ENCODE assay signal across 8 cellular contexts in genomic region chr3:196639517-196640500, GRCh38. TPM values are rescaled to one million over a fixed set of nuclear protein-coding genes. Genes with fewer than 3 reads are reported as not detected.
A peak's percentile ranks its signal among the peaks of the same experiment; 100 is the strongest.
DNase-seq lines count a peak whose midpoint lies in the region; ATAC-seq and TF ChIP-seq lines count a peak whose summit lies in the region.

NRROS (plus strand) TSS chr3:196639694; CDS start chr3:196654540, 14,846 bp downstream.

- ATAC-seq in GM19023 (IDR thresholded peaks at IDR 0.05; ENCODE audit: unreplicated experiment), result peak; percentile 49
- peak; percentile 27 for ATAC-seq in HG03521 (IDR thresholded peaks at IDR 0.05; ENCODE audit: unreplicated experiment)

- no peaks in the 10 kb centered on the region for H3K36me3 ChIP-seq in ovary
- no peaks in the 10 kb centered on the region for H3K36me3 ChIP-seq in tibial nerve

- H3K27ac ChIP-seq in ovary (no peak within 1 kb of the TSS), tibial nerve (peak within 1 kb of the TSS; percentile 26 to 78 (median 60))

- TF ChIP-seq POLR2A in ovary (IDR thresholded peaks at IDR 0.05) (no peak), tibial nerve (IDR thresholded peaks at IDR 0.05) (peak; percentile 5 to 49)

- WGBS in ovary, 3 donors, result 3 to 6% (median 4%) methylated on average over 48 to 68 of the region's 68 CpGs
- 7 to 11% methylated on average over 58 to 68 of the region's 68 CpGs for WGBS in tibial nerve, 2 donors

- TF ChIP-seq CTCF in ovary (IDR thresholded peaks at IDR 0.05) (no peak), tibial nerve (IDR thresholded peaks at IDR 0.05) (no peak)

- H3K4me1 ChIP-seq in ovary (ENCODE audit: insufficient read depth) (no peaks in the 10 kb centered on the region), tibial nerve (peaks cover 0 to 17% (median 3%) of the 10 kb centered on the region in 4 donors)

- DNase-seq in ACHN (peak; percentile 43), RPMI8226 (peak; percentile 89), glomerular endothelial cell (ENCODE audit: extremely low read depth, low read depth, low spot score) (no peak), ovary (peak in 2 of 5 donors; percentile 33 to 50), tibial nerve (ENCODE audit: low spot score in 2 of 2) (peak; percentile 42 to 62)
- DNase-seq in activated gamma-delta T cell treated with anti-CD3 and anti-CD28 coated beads, Interleukin-2, amount 50 U/mL, for 16 hours (ENCODE audit: low read depth), result peak; percentile 52

- H3K9me3 ChIP-seq in ovary (no peaks in the 10 kb centered on the region), tibial nerve (no peaks in the 10 kb centered on the region)

- in situ Hi-C loops in ACHN (cut with HindIII; ENCODE audit: low pct_ligation_motif_present, low pct_unique_long_range_greater_than_20kb, low sequenced_read_pairs), result no loop called here

- TF ChIP-seq EP300 in ovary (IDR thresholded peaks at IDR 0.05) (no peak), tibial nerve (IDR thresholded peaks at IDR 0.05) (peak in 1 of 2 donors; percentile 54)

- peak within 1 kb of the TSS; percentile 38 for H3K4me3 ChIP-seq in ovary
- peak within 1 kb of the TSS; percentile 39 to 58 (median 46) for H3K4me3 ChIP-seq in tibial nerve

- H3K27me3 ChIP-seq in ovary (no peaks in the 10 kb centered on the region), tibial nerve (peaks cover 0 to 24% of the 10 kb centered on the region in 2 donors)

- intact Hi-C loops in ovary (cut with DNase I), result no loop called here

RNA-seq across cellular contexts. Expression of gene NRROS, which starts in this region (rescaled TPM):
- total RNA-seq in glomerular endothelial cell, result 12.4 and 16.4 TPM in 2 replicates
- total RNA-seq in ovary, result 1 to 10 TPM in 6 of 7 donors, under 1 TPM in 1; 0.80 to 6.3 (median 3.4) TPM
- polyA plus RNA-seq in ovary, result 1 to 10 TPM; 2.9 to 3.2 TPM
- 10 to 100 TPM in 3 of 4 donors, 1 to 10 TPM in 1; 8.6 to 16.4 (median 12.7) TPM for total RNA-seq in tibial nerve

Comparison
In these comparisons a context has a peak if more than half of its experiments do, and no peak if none do; other contexts are left out.
1. H3K27ac ChIP-seq: peak in tibial nerve (4 of 4); none in ovary (0 of 2).